Comparison of ENCODE assay signal across 30 cellular contexts in the genomic region with DNA sequence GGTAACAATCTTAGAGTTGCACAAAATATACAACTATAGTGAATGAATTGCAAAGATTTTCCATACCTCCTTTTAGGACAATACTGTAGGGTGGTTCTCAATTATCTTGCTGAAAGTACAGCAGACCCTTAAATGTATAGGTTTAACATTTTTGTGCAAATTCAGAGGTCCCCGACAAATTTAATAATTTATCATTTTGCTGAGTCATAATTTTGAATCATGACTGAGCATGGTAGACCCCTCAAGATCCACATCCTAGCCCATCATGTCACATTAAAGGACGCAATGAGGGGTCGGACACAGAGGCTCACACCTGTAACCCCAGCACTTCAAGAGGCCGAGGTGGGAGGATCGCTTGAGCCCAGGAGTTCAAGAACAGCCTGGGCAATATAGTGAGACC.
"Had no signal": no experiment of that assay in that cellular context is flagged by ENCODE, and none has a peak within 500 bp of the region (broad histone marks: within the 10 kb centered on the region; RNA-seq: fewer than 3 reads in every experiment).

No MANE protein-coding gene starts in this region.

- FAIRE-seq: urothelium cell line had no signal

- H3K4me2 ChIP-seq: smooth muscle cell had no signal

- H3K9me3 ChIP-seq: neutrophil, ovary, psoas muscle, spleen, suprapubic skin, testis, tibial artery, transverse colon, upper lobe of left lung, vagina had no signal

- H3K27ac ChIP-seq: neutrophil, ovary, parathyroid adenoma, psoas muscle, skin epidermis, spleen, suprapubic skin, testis, tibial artery, transverse colon, upper lobe of left lung, vagina had no signal

- H2AFZ ChIP-seq: parathyroid adenoma had no signal

- H3K9ac ChIP-seq: parathyroid adenoma had no signal

- H3K36me3 ChIP-seq: ovary had no signal

- ATAC-seq: naive thymus-derived CD8-positive, alpha-beta T cell; natural killer cell treated with Interleukin-12 subunit alpha and Interleukin-12 subunit beta and Interleukin-15 and Interleukin-18, amount 100 ng/mL, for 72 hours; psoas muscle; right cardiac atrium; sciatic nerve; stimulated activated memory B cell treated with anti-CD40 and anti-IgM and Interleukin-4, amounts not matched to agents 10 μg/mL and 1 μg/mL and 100 μg/mL, for 72 hours; stimulated activated naive CD8-positive, alpha-beta T cell treated with anti-CD3 and anti-CD28 coated beads, Interleukin-15, amount 100 ng/mL, for 72 hours; stimulated activated naive CD8-positive, alpha-beta T cell treated with anti-CD3 and anti-CD28 coated beads, Interleukin-15, Interleukin-2, amounts not matched to agents 100 U/mL and 50 U/mL, for 24 hours had no signal

- H3K4me1 ChIP-seq: parathyroid adenoma, testis, upper lobe of left lung had no signal

- H3K27me3 ChIP-seq: neutrophil, ovary, spleen, suprapubic skin, testis, tibial artery, transverse colon, upper lobe of left lung, vagina had no signal

- H3K79me2 ChIP-seq: parathyroid adenoma had no signal

- DNase-seq: naive thymus-derived CD8-positive, alpha-beta T cell; nephron progenitor cell; nucleus accumbens; ovary; posterior cingulate gyrus; psoas muscle; right cardiac atrium; spleen; stimulated activated CD4-positive, alpha-beta T cell treated with anti-CD3 and anti-CD28 coated beads, Interleukin-12 subunit alpha, Interleukin-12 subunit beta, amount 100 ng/mL, for 4 hours; stimulated activated CD4-positive, alpha-beta T cell treated with anti-CD3 and anti-CD28 coated beads, Interleukin-1b, Interleukin-23, amount 100 ng/mL, for 48 hours; stimulated activated CD4-positive, alpha-beta T cell treated with anti-CD3 and anti-CD28 coated beads, Interleukin-4, amount 100 ng/mL, for 1 hour; stimulated activated CD4-positive, alpha-beta T cell treated with anti-CD3 and anti-CD28 coated beads, Interleukin-4, amount 100 ng/mL, for 4 hours; stimulated activated naive CD4-positive, alpha-beta T cell; stimulated activated naive CD8-positive, alpha-beta T cell treated with anti-CD3 and anti-CD28 coated beads, Interleukin-15, amount 100 ng/mL, for 72 hours; stimulated activated naive CD8-positive, alpha-beta T cell treated with anti-CD3 and anti-CD28 coated beads, Interleukin-15, Interleukin-2, amounts not matched to agents 100 U/mL and 50 U/mL, for 24 hours; substantia nigra; testis; tibial artery; transverse colon; upper lobe of left lung had no signal

- H3K4me3 ChIP-seq: ovary, psoas muscle, skin epidermis, smooth muscle cell, spleen, suprapubic skin, testis, tibial artery, transverse colon, upper lobe of left lung, vagina had no signal
